ENCODE assay signal across 1 cellular context in genomic region chr1:227192163-227192562, GRCh38.
A peak's percentile ranks its signal among the peaks of the same experiment; 100 is the strongest.
TF ChIP-seq lines count a peak whose summit lies in the region.

No MANE protein-coding gene starts in this region.

TF ChIP-seq in K562, 482 proteins besides CTCF, POLR2A, EP300 and RAD21 (continued from another document):
- TF ChIP-seq HMBOX1 (IDR thresholded peaks at IDR 0.05) = peak; percentile 44; the same call in 1 of the 2 replicates
- peak; percentile 85 for TF ChIP-seq MAFF (IDR thresholded peaks at IDR 0.05; ENCODE audit: low read length)
- peak; percentile 56; the same call in 1 of the 2 replicates for TF ChIP-seq JUND (IDR thresholded peaks at IDR 0.05; ENCODE audit: borderline replicate concordance, low read depth, low read length)
- TF ChIP-seq JUND (tag; IDR thresholded peaks at IDR 0.05; ENCODE audit: borderline replicate concordance, low read depth, low read length) = no peak
- TF ChIP-seq EHMT2 (IDR thresholded peaks at IDR 0.05) = peak; percentile 55; the same call in 1 of the 2 replicates
- peak; percentile 94 for TF ChIP-seq MAFG (tag; conservative IDR thresholded peaks at IDR 0.05)
- TF ChIP-seq GABPA (tag; conservative IDR thresholded peaks at IDR 0.05; ENCODE audit: low read depth) = no peak
- peak; percentile 89 for TF ChIP-seq MAFK (IDR thresholded peaks at IDR 0.05; ENCODE audit: low read length)
- TF ChIP-seq ZBTB9 (CRISPR knock-in tag; IDR thresholded peaks at IDR 0.05) = no peak
- no peak for TF ChIP-seq CHD1 (IDR thresholded peaks at IDR 0.05; ENCODE audit: low read length)
- TF ChIP-seq ZNF780A (CRISPR knock-in tag; IDR thresholded peaks at IDR 0.05) = no peak
- TF ChIP-seq IRF9 (tag; IDR thresholded peaks at IDR 0.05) = no peak
- no peak for TF ChIP-seq VEZF1 (CRISPR knock-in tag; IDR thresholded peaks at IDR 0.05)
- no peak for TF ChIP-seq NR0B1 (IDR thresholded peaks at IDR 0.05; ENCODE audit: partially characterized antibody)
- no peak for TF ChIP-seq MYBL2 (IDR thresholded peaks at IDR 0.05; ENCODE audit: low read depth)
- TF ChIP-seq MYBL2 (CRISPR knock-in tag; IDR thresholded peaks at IDR 0.05; ENCODE audit: borderline replicate concordance) = no peak
- no peak for TF ChIP-seq POLR2G (IDR thresholded peaks at IDR 0.05; ENCODE audit: low read depth, low read length)
- TF ChIP-seq TFAP4 (CRISPR knock-in tag; IDR thresholded peaks at IDR 0.05; ENCODE audit: borderline replicate concordance) = peak; percentile 54; the same call in 1 of the 2 replicates
